9 cellular contexts compared by ENCODE assay signal in the genomic region with DNA sequence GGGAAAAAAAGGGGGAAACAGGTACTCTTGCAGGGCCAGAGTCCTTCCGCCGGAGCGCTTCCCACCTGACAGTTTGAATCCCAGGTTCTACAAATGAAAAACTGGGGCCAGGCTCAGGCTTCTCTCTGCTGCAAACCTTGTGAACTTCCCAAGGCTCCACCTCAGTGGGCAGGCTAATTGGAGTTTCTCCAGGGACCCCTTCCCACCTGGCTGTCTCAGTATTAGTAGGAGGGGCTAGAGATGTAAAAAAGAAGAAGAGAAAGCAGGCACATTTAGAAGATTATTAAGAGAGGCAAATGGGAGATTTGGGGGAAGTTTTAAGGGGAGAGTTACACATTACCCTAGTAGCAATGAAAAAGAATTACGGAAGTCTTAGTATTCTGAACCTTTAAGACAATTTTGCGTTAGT. TPM values are rescaled to one million over a fixed set of nuclear protein-coding genes. Genes with fewer than 3 reads are reported as not detected.
A peak's percentile ranks its signal among the peaks of the same experiment; 100 is the strongest.
DNase-seq lines count a peak whose midpoint lies in the region; ATAC-seq and TF ChIP-seq lines count a peak whose summit lies in the region.
"Had no signal": no experiment of that assay in that cellular context is flagged by ENCODE, and none has a peak within 500 bp of the region (broad histone marks: within the 10 kb centered on the region; RNA-seq: fewer than 3 reads in every experiment).

No MANE protein-coding gene starts in this region.

- H3K27me3 ChIP-seq in stomach smooth muscle (ENCODE audit: control insufficient read depth in 1 of 2, insufficient read depth in 2 of 2, low read length in 2 of 2): no peaks in the 10 kb centered on the region

- H3K4me3 Mint-ChIP-seq in Calu3 (ENCODE audit: low read depth, unreplicated experiment): peak overlapping the region; percentile 78
- peak overlapping the region; percentile 99 for H3K4me3 Mint-ChIP-seq in activated naive CD4-positive, alpha-beta T cell treated with anti-CD3 and anti-CD28 coated beads, Interleukin-2, amount 50 U/mL, for 24 hours

- no TSS peak for BruUV-seq in Calu3 (replicated peaks; lab: Mats Ljungman, UMichigan)

- H3K4me1 ChIP-seq in stomach smooth muscle (ENCODE audit: control insufficient read depth, insufficient read depth, low read length): no peaks in the 10 kb centered on the region

- H3K9me3 ChIP-seq in KOPT-K1 (ENCODE audit: insufficient read depth, low read length, poor library complexity, severe bottlenecking) (peaks cover 13% of the 10 kb centered on the region), stomach smooth muscle (ENCODE audit: control insufficient read depth in 2 of 2, low read length in 2 of 2) (no peaks in the 10 kb centered on the region)

- H3K27me3 Mint-ChIP-seq in Calu3 (ENCODE audit: unreplicated experiment): no peaks in the 10 kb centered on the region
- no peaks in the 10 kb centered on the region for H3K27me3 Mint-ChIP-seq in activated naive CD4-positive, alpha-beta T cell treated with anti-CD3 and anti-CD28 coated beads, Interleukin-2, amount 50 U/mL, for 24 hours

- intact Hi-C loops in Calu3 (cut with micrococcal nuclease; ENCODE audit: unreplicated experiment): no loop called here

- no peak for TF ChIP-seq CTCF in Calu3 (IDR thresholded peaks at IDR 0.05; ENCODE audit: unreplicated experiment)

- peak overlapping the region; percentile 30 to 83 for H3K9ac ChIP-seq in stomach smooth muscle (ENCODE audit: low read length in 2 of 2)

- H3K27ac Mint-ChIP-seq in Calu3 (ENCODE audit: unreplicated experiment): peak overlapping the region; percentile 73
- H3K27ac Mint-ChIP-seq in activated naive CD4-positive, alpha-beta T cell treated with anti-CD3 and anti-CD28 coated beads, Interleukin-2, amount 50 U/mL, for 24 hours: peak overlapping the region; percentile 99

- H3K4me1 Mint-ChIP-seq in Calu3 (ENCODE audit: low read depth, unreplicated experiment): peaks cover 40% of the 10 kb centered on the region
- peaks cover 64% of the 10 kb centered on the region for H3K4me1 Mint-ChIP-seq in activated naive CD4-positive, alpha-beta T cell treated with anti-CD3 and anti-CD28 coated beads, Interleukin-2, amount 50 U/mL, for 24 hours

- no peaks in the 10 kb centered on the region for H3K9me3 Mint-ChIP-seq in Calu3 (ENCODE audit: low read depth, unreplicated experiment)
- peaks cover 6% of the 10 kb centered on the region for H3K9me3 Mint-ChIP-seq in activated naive CD4-positive, alpha-beta T cell treated with anti-CD3 and anti-CD28 coated beads, Interleukin-2, amount 50 U/mL, for 24 hours

- peaks cover 29% of the 10 kb centered on the region for H3K36me3 Mint-ChIP-seq in Calu3 (ENCODE audit: insufficient read depth, unreplicated experiment)
- H3K36me3 Mint-ChIP-seq in activated naive CD4-positive, alpha-beta T cell treated with anti-CD3 and anti-CD28 coated beads, Interleukin-2, amount 50 U/mL, for 24 hours: peaks cover 22% of the 10 kb centered on the region

- ATAC-seq in GM21381 (IDR thresholded peaks at IDR 0.05; ENCODE audit: unreplicated experiment) (no peak), HG03521 (IDR thresholded peaks at IDR 0.05; ENCODE audit: unreplicated experiment) (no peak)

- peak overlapping the region; percentile 73 for H3K27ac ChIP-seq in KOPT-K1 (ENCODE audit: low read depth, low read length, poor library complexity, severe bottlenecking)
- no peak overlapping the region for H3K27ac ChIP-seq in stomach smooth muscle (ENCODE audit: low read length)

- peak overlapping the region; percentile 87 to 95 for H3K4me3 ChIP-seq in stomach smooth muscle (ENCODE audit: low read length in 2 of 2)

- H3K36me3 ChIP-seq in KOPT-K1 (ENCODE audit: insufficient read depth, low read length) (no peaks in the 10 kb centered on the region), stomach smooth muscle (ENCODE audit: control insufficient read depth in 2 of 2, insufficient read depth in 2 of 2, low read length in 2 of 2) (peaks cover 0 to 7% of the 10 kb centered on the region in 2 donors)

- no peak for DNase-seq in Calu3
- DNase-seq in kidney tubule cell (ENCODE audit: low spot score): peak; percentile 28
- no peak for DNase-seq in NCI-H748 treated with DMSO at 0.1 percent for 48 hours (lab: John Stamatoyannopoulos, UW)

- CTCF ChIA-PET in Calu3 (lab: Charles Lee): no interaction called here

RNA-seq across cellular contexts. Expression of a gene that starts 20.0 kb away (rescaled TPM):
- 5.8 and 9.5 TPM in 2 replicates for total RNA-seq in Calu3 (2022)

RNA-seq across cellular contexts. Expression of a gene that starts 41.8 kb away (rescaled TPM):
- not detected in 2 replicates for total RNA-seq in Calu3 (2022)
- total RNA-seq: SK-MEL-5 had no signal
